In genomic region chr18:9788140-9788539, GRCh38 we compare ENCODE assay signal across 19 cellular contexts.
DNase-seq lines count a peak whose midpoint lies in the region; ATAC-seq and TF ChIP-seq lines count a peak whose summit lies in the region.
"Had no signal": no experiment of that assay in that cellular context is flagged by ENCODE, and none has a peak within 500 bp of the region (broad histone marks: within the 10 kb centered on the region; RNA-seq: fewer than 3 reads in every experiment).

No MANE protein-coding gene starts in this region.

- H3K4me1 Mint-ChIP-seq in chondrocyte (ENCODE audit: low read depth) (peaks cover 37% of the 10 kb centered on the region), osteocyte (ENCODE audit: unreplicated experiment) (peaks cover 32% of the 10 kb centered on the region)
- H3K4me1 Mint-ChIP-seq: CD4-positive, CD25-positive, alpha-beta regulatory T cell; CD8-positive, alpha-beta memory T cell; H9 had no signal

- H3K4me3 Mint-ChIP-seq in chondrocyte (ENCODE audit: unreplicated experiment): no peak overlapping the region
- H3K4me3 Mint-ChIP-seq in osteocyte (ENCODE audit: unreplicated experiment): no peak overlapping the region
- H3K4me3 Mint-ChIP-seq: CD4-positive, CD25-positive, alpha-beta regulatory T cell; CD8-positive, alpha-beta memory T cell; H9; IgD-negative memory B cell had no signal

- DNase-seq in M059J (ENCODE audit: low read depth) (peak; percentile 25), amniotic epithelial cell (ENCODE audit: low read depth) (peak; percentile 45), chondrocyte (ENCODE audit: low spot score) (no peak), GF-D8 (lab: John Stamatoyannopoulos, UW) (no peak), osteocyte (ENCODE audit: extremely low spot score, unreplicated experiment) (no peak)
- no peak for DNase-seq in activated effector memory CD4-positive, alpha-beta T cell treated with anti-CD3 and anti-CD28 coated beads, Interleukin-2, amount 50 U/mL, for 16 hours
- DNase-seq: ACHN; BE2C; C1 segment of cervical spinal cord; CD4-positive, CD25-positive, alpha-beta regulatory T cell; CD8-positive, alpha-beta memory T cell; COR-L47; DMS 273 treated with DMSO at 0.1 percent for 48 hours; DMS53; DND-41; H9 had no signal

- H3K27ac Mint-ChIP-seq in chondrocyte (ENCODE audit: unreplicated experiment): peak overlapping the region; percentile 37
- H3K27ac Mint-ChIP-seq in osteocyte (ENCODE audit: unreplicated experiment): no peak overlapping the region
- H3K27ac Mint-ChIP-seq: CD4-positive, CD25-positive, alpha-beta regulatory T cell; CD8-positive, alpha-beta memory T cell; H9; IgD-negative memory B cell had no signal

- H3K9me3 Mint-ChIP-seq in chondrocyte (ENCODE audit: low read depth) (peaks cover 9% of the 10 kb centered on the region), osteocyte (ENCODE audit: unreplicated experiment) (no peaks in the 10 kb centered on the region)
- H3K9me3 Mint-ChIP-seq: H9 had no signal

- no peak for ATAC-seq in GM18517 (IDR thresholded peaks at IDR 0.05; ENCODE audit: unreplicated experiment)
- ATAC-seq: HepG2 had no signal

- H3K27me3 Mint-ChIP-seq in chondrocyte (ENCODE audit: low read depth): no peaks in the 10 kb centered on the region
- no peaks in the 10 kb centered on the region for H3K27me3 Mint-ChIP-seq in osteocyte (ENCODE audit: unreplicated experiment)
- H3K27me3 Mint-ChIP-seq: IgD-negative memory B cell had no signal

- TF ChIP-seq CTCF in chondrocyte (IDR thresholded peaks at IDR 0.05) (no peak), osteocyte (IDR thresholded peaks at IDR 0.05) (no peak)

- H3K36me3 Mint-ChIP-seq in chondrocyte (ENCODE audit: low read depth) (peaks cover 12% of the 10 kb centered on the region), osteocyte (ENCODE audit: unreplicated experiment) (peaks cover 26% of the 10 kb centered on the region)
- H3K36me3 Mint-ChIP-seq: CD4-positive, CD25-positive, alpha-beta regulatory T cell; CD8-positive, alpha-beta memory T cell had no signal

Comparison
In these comparisons a context has a peak if more than half of its experiments do, and no peak if none do; other contexts are left out.
1. DNase-seq: peak in M059J (single experiment) and amniotic epithelial cell (single experiment); none in chondrocyte (single experiment), activated effector memory CD4-positive, alpha-beta T cell treated with anti-CD3 and anti-CD28 coated beads, Interleukin-2, amount 50 U/mL, for 16 hours (single experiment), GF-D8 (single experiment) and osteocyte (single experiment).